ENCODE assay signal across 31 cellular contexts in the genomic region with DNA sequence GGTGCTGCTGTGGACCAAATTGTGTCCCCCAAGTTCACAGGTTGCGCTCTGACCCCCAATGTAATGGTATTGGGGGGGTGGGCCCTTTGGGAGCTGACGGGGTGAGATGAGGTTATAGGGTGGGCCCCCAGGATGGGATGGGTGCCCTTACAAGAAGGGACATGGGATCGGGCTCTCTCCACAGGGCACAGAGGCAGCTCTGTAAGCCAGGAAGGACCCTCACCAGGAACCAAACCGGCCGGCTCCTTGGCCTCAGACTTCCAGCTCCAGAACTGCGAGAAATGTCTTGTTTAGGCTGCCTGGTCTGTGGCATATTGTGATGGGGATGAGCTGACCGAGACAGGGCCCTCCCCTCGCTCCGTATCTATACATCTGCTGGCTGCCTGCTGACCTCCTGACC. TPM values are rescaled to one million over a fixed set of nuclear protein-coding genes. Genes with fewer than 3 reads are reported as not detected.
"Had no signal": no experiment of that assay in that cellular context is flagged by ENCODE, and none has a peak within 500 bp of the region (broad histone marks: within the 10 kb centered on the region; RNA-seq: fewer than 3 reads in every experiment).

No MANE protein-coding gene starts in this region.

- H3K27me3 ChIP-seq: body of pancreas had no signal

- H3K4me1 ChIP-seq: breast epithelium had no signal

- H3K4me3 ChIP-seq: adrenal gland, ascending aorta, body of pancreas, breast epithelium, cardiac muscle cell had no signal

- H3K27ac ChIP-seq: adrenal gland, ascending aorta, body of pancreas, brain microvascular endothelial cell, breast epithelium, cardiac muscle cell had no signal

- DNase-seq: activated effector memory CD4-positive, alpha-beta T cell treated with anti-CD3 and anti-CD28 coated beads, Interleukin-2, amount 50 U/mL, for 16 hours; activated effector memory CD4-positive, alpha-beta T cell treated with Interleukin-2 at 50 U/mL for 16 hours; activated gamma-delta T cell; activated gamma-delta T cell treated with Interleukin-2 at 50 U/mL for 16 hours; activated naive CD4-positive, alpha-beta T cell; activated naive CD4-positive, alpha-beta T cell treated with anti-CD3 and anti-CD28 coated beads for 36 hours; activated naive CD4-positive, alpha-beta T cell treated with anti-CD3 and anti-CD28 coated beads, Interleukin-2, amount 10 ng/mL, durations not matched to agents 7 days and 5 days; activated naive CD4-positive, alpha-beta T cell treated with anti-CD3 and anti-CD28 coated beads, Interleukin-2, amount 50 U/mL, for 16 hours; activated naive CD4-positive, alpha-beta T cell treated with Interleukin-2 at 50 U/mL for 16 hours; activated naive CD8-positive, alpha-beta T cell treated with anti-CD3 and anti-CD28 coated beads for 36 hours; activated naive CD8-positive, alpha-beta T cell treated with anti-CD3 and anti-CD28 coated beads, Interleukin-2, amount 10 ng/mL, durations not matched to agents 7 days and 5 days; activated naive CD8-positive, alpha-beta T cell treated with anti-CD3 and anti-CD28 coated beads, Interleukin-2, amount 50 U/mL, for 24 hours; activated T-cell treated with anti-CD3 and anti-CD28 coated beads, Interleukin-2, amount 50 U/mL, for 24 hours; activated T-cell treated with anti-CD3 and anti-CD28 coated beads, Interleukin-2, amount 50 U/mL, for 4 hours; activated T-cell treated with anti-CD3 and anti-CD28 coated beads, Interleukin-2, amount 50 U/mL, for 48 hours; activated T-cell treated with anti-CD3 and anti-CD28 coated beads, Interleukin-2, amount 50 U/mL, for 72 hours; adrenal gland; amniotic stem cell; amygdala; anterior cingulate cortex; body of pancreas; brain microvascular endothelial cell; caudate nucleus; central memory CD4-positive, alpha-beta T cell; cerebellar nuclear complex had no signal

- H3K9me3 ChIP-seq: adrenal gland, ascending aorta, body of pancreas, breast epithelium had no signal

- H3K36me3 ChIP-seq: adrenal gland, ascending aorta, brain microvascular endothelial cell, breast epithelium, cardiac muscle cell had no signal

- ATAC-seq: activated naive CD4-positive, alpha-beta T cell treated with anti-CD3 and anti-CD28 coated beads, Interleukin-2, amount 50 U/mL, for 72 hours; activated naive CD8-positive, alpha-beta T cell treated with anti-CD3 and anti-CD28 coated beads, Interleukin-2, amount 50 U/mL, for 24 hours; activated T-cell treated with anti-CD3 and anti-CD28 coated beads, Interleukin-2, amount 50 U/mL, for 4 hours; activated T-cell treated with anti-CD3 and anti-CD28 coated beads, Interleukin-2, amount 50 U/mL, for 72 hours; activated T-helper 17 cell treated with anti-CD3 and anti-CD28 coated beads, Interleukin-2, amount 50 U/mL, for 72 hours; body of pancreas had no signal

RNA-seq across cellular contexts. Expression of a gene that starts 25.7 kb away (rescaled TPM):
- total RNA-seq: ascending aorta, bronchial epithelial cell had no signal
